In the genomic region with DNA sequence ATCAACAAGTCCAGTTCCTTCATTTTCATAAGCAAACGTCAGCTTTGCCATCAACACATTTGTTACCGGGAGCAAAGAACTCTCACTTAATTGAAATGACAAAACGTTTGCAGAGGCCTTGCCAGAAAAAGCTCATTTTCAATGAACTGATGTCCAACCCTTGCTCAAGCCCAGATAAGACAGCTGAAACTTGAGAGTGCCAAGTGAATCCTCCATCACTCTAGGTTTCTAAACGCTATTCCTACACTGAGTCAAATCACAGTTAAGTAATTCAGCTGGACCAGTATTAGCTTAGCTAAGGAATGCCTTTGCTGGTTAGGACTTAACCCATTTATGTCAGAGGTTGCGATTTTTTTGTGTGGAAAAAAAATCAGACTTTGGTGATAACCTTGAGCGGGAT, we compare ENCODE assay signal across 15 cellular contexts. TPM values are rescaled to one million over a fixed set of nuclear protein-coding genes. Genes with fewer than 3 reads are reported as not detected.
DNase-seq lines count a peak whose midpoint lies in the region; ATAC-seq and TF ChIP-seq lines count a peak whose summit lies in the region.
"Had no signal": no experiment of that assay in that cellular context is flagged by ENCODE, and none has a peak within 500 bp of the region (broad histone marks: within the 10 kb centered on the region; RNA-seq: fewer than 3 reads in every experiment).

No MANE protein-coding gene starts in this region.

- peaks cover 59% of the 10 kb centered on the region for H3K36me3 ChIP-seq in BLaER1
- peaks cover 12% of the 10 kb centered on the region for H3K36me3 ChIP-seq in IMR-90 (ENCODE audit: control insufficient read depth, insufficient read depth, low read length)
- H3K36me3 ChIP-seq in esophagus muscularis mucosa: peaks cover 0 to 1% (median 0%) of the 10 kb centered on the region in 4 donors
- H3K36me3 ChIP-seq: pancreas had no signal

- H2BK15ac ChIP-seq in IMR-90 (ENCODE audit: low read depth, low read length): no peak overlapping the region

- no peak for TF ChIP-seq EP300 in esophagus muscularis mucosa (IDR thresholded peaks at IDR 0.05)

- no peaks in the 10 kb centered on the region for H3K27me3 ChIP-seq in BLaER1
- no peaks in the 10 kb centered on the region for H3K27me3 ChIP-seq in IMR-90 (ENCODE audit: control insufficient read depth, insufficient read depth, low read length)
- no peaks in the 10 kb centered on the region for H3K27me3 ChIP-seq in esophagus muscularis mucosa
- H3K27me3 ChIP-seq: pancreas had no signal

- no peak overlapping the region for H3K4me3 Mint-ChIP-seq in HFFc6

- H3K9ac ChIP-seq in BLaER1 (no peak overlapping the region), IMR-90 (ENCODE audit: low read depth, low read length) (no peak overlapping the region)

- peaks cover 11% of the 10 kb centered on the region for H3K36me3 Mint-ChIP-seq in HFFc6 (ENCODE audit: low read depth)

- peak; percentile 81 for DNase-seq in IMR-90
- DNase-seq in esophagus muscularis mucosa (ENCODE audit: extremely low spot score): no peak
- DNase-seq in myocyte (ENCODE audit: low read depth): peak; percentile 40
- DNase-seq in HFFc6: no peak
- DNase-seq in NCI-H146 treated with DMSO at 0.1 percent for 48 hours (lab: John Stamatoyannopoulos, UW; ENCODE audit: unreplicated experiment): no peak
- DNase-seq: activated effector memory CD4-positive, alpha-beta T cell treated with Interleukin-2 at 50 U/mL for 16 hours; foreskin melanocyte; left colon; pancreas; SHP77; stimulated activated CD4-positive, alpha-beta T cell treated with anti-CD3 and anti-CD28 coated beads, Interleukin-4, amount 100 ng/mL, for 4 hours had no signal

- no peak overlapping the region for H2AFZ ChIP-seq in IMR-90 (replicated peaks; ENCODE audit: low read length, poor library complexity)

- no peak overlapping the region for H3K4me3 ChIP-seq in BLaER1
- no peak overlapping the region for H3K4me3 ChIP-seq in IMR-90 (ENCODE audit: insufficient read depth, low read depth, low read length)
- no peak overlapping the region for H3K4me3 ChIP-seq in esophagus muscularis mucosa
- H3K4me3 ChIP-seq: pancreas had no signal

- in situ Hi-C loops in IMR-90 (cut with MboI; ENCODE audit: low sequenced_read_pairs): no loop called here

- H3K27ac ChIP-seq in BLaER1 (no peak overlapping the region), IMR-90 (ENCODE audit: insufficient read depth, low read length) (no peak overlapping the region), esophagus muscularis mucosa (replicated peaks in 1 of 4) (peak overlapping the region; percentile 23 to 55 (median 49))
- H3K27ac ChIP-seq: pancreas, VCaP had no signal

- H3K9me1 ChIP-seq in IMR-90 (ENCODE audit: insufficient read depth, low read length): peaks cover 43% of the 10 kb centered on the region

- no peak overlapping the region for H3K18ac ChIP-seq in IMR-90 (ENCODE audit: low read depth, low read length)

- TF ChIP-seq CTCF in IMR-90 (conservative IDR thresholded peaks at IDR 0.05; ENCODE audit: low read depth, low read length) (no peak), esophagus muscularis mucosa (IDR thresholded peaks at IDR 0.05) (no peak), HFFc6 (IDR thresholded peaks at IDR 0.05) (no peak)

- peaks cover 1% of the 10 kb centered on the region for H3K27me3 Mint-ChIP-seq in HFFc6 (ENCODE audit: insufficient read depth)

- H3K79me1 ChIP-seq in IMR-90 (ENCODE audit: low read depth in 1 of 2, low read length in 2 of 2): peaks cover 4 to 71% of the 10 kb centered on the region in 2 experiments; a peak in 2 of 4 replicates

- ATAC-seq in IMR-90 (ENCODE audit: low read depth): peak; percentile 81
- ATAC-seq in HG03520 (IDR thresholded peaks at IDR 0.05; ENCODE audit: unreplicated experiment): no peak
- no peak for ATAC-seq in HG02798 (IDR thresholded peaks at IDR 0.05; ENCODE audit: poor library complexity, unreplicated experiment)
- ATAC-seq: left colon had no signal

- CTCF ChIA-PET in IMR-90 (lab: Yijun Ruan, JAX): interaction anchor here (0.9 to 1.2 kb wide), 3 partner anchors 9 to 24 kb away, joined by 4 read pairs; no protein-coding TSS in a partner anchor

- H2BK5ac ChIP-seq in IMR-90 (ENCODE audit: low read depth, low read length, poor library complexity, severe bottlenecking): peak overlapping the region; percentile 14

- no peak overlapping the region for H2BK20ac ChIP-seq in IMR-90 (ENCODE audit: low read depth, low read length)

- H3K14ac ChIP-seq in IMR-90 (replicated peaks; ENCODE audit: low read depth, low read length): no peak overlapping the region

- H3K23ac ChIP-seq in IMR-90 (ENCODE audit: low read depth, low read length): peak overlapping the region; percentile 79

- no peak overlapping the region for H4K5ac ChIP-seq in IMR-90 (ENCODE audit: low read depth, low read length)

- H3K9me3 ChIP-seq in BLaER1 (peaks cover 40% of the 10 kb centered on the region), IMR-90 (ENCODE audit: control insufficient read depth, insufficient read depth, low read length) (no peaks in the 10 kb centered on the region), esophagus muscularis mucosa (no peaks in the 10 kb centered on the region)
- H3K9me3 ChIP-seq: pancreas had no signal

- WGBS in IMR-90 (ENCODE audit: extremely low coverage in 2 of 2, insufficient read length in 1 of 2), 2 experiments: no CpG with 5 or more reads among the region's 6 CpGs
- 47% methylated on average over 6 of the region's 6 CpGs for WGBS in esophagus muscularis mucosa

- no peak overlapping the region for H2BK120ac ChIP-seq in IMR-90 (ENCODE audit: low read depth, low read length)

- no peak for TF ChIP-seq RAD21 in IMR-90 (IDR thresholded peaks at IDR 0.05; ENCODE audit: low read length)

- dilution Hi-C loops in IMR-90 (cut with HindIII; ENCODE audit: low sequenced_read_pairs, unreplicated experiment): no loop called here

- peaks cover 52% of the 10 kb centered on the region for H3K4me1 Mint-ChIP-seq in HFFc6 (ENCODE audit: low read depth)

- POLR2A ChIA-PET in IMR-90 (lab: Charles Lee; ENCODE audit: unreplicated experiment): no interaction called here

- intact Hi-C loops in IMR-90 (cut with micrococcal nuclease): loop anchor here (5.0 kb wide), 1 partner anchor 33 kb away; no protein-coding TSS in a partner anchor
- intact Hi-C loops in esophagus muscularis mucosa (cut with DNase I): no loop called here

- H2AK5ac ChIP-seq in IMR-90 (ENCODE audit: low read depth, low read length): no peak overlapping the region

- H3K4me2 ChIP-seq in BLaER1 (peak overlapping the region; percentile 90), IMR-90 (ENCODE audit: low read depth, low read length) (peak overlapping the region; percentile 8; the same call in 1 of the 2 replicates)

- H3K9me3 Mint-ChIP-seq in HFFc6: no peaks in the 10 kb centered on the region

- no peak overlapping the region for H2AK9ac ChIP-seq in IMR-90 (replicated peaks; ENCODE audit: low read depth, low read length, poor library complexity)

- H3K4ac ChIP-seq in IMR-90 (ENCODE audit: low read depth, low read length): no peak overlapping the region

- H3K27ac Mint-ChIP-seq in HFFc6: no peak overlapping the region

- H4K91ac ChIP-seq in IMR-90 (ENCODE audit: insufficient read depth, low read depth, low read length): no peak overlapping the region

- no TSS peak for BruUV-seq in IMR-90 (replicated peaks; lab: Mats Ljungman, UMichigan)

- no peak overlapping the region for H3K56ac ChIP-seq in IMR-90 (ENCODE audit: extremely low read depth, insufficient read depth, low read length)

- H4K8ac ChIP-seq in IMR-90 (ENCODE audit: low read depth in 2 of 2, low read length in 2 of 2): 0 out of 4 replicates have a peak overlapping the region, but pooled peaks of 1 of the 2 experiments have one; percentile 30

- H4K20me1 ChIP-seq in BLaER1 (peaks cover 83% of the 10 kb centered on the region), IMR-90 (ENCODE audit: insufficient read depth, low read length) (peaks cover 99% of the 10 kb centered on the region)

- TF ChIP-seq POLR2A in IMR-90 (IDR thresholded peaks at IDR 0.05; ENCODE audit: low read depth, low read length): no peak
- TF ChIP-seq POLR2A in esophagus muscularis mucosa (IDR thresholded peaks at IDR 0.05; ENCODE audit: low read depth): no peak

- H3K4me1 ChIP-seq in BLaER1: peaks cover 61% of the 10 kb centered on the region
- peaks cover 33% of the 10 kb centered on the region for H3K4me1 ChIP-seq in IMR-90 (ENCODE audit: control insufficient read depth, insufficient read depth, low read length)
- H3K4me1 ChIP-seq in esophagus muscularis mucosa: peaks cover 30 to 85% (median 79%) of the 10 kb centered on the region in 4 donors

TF ChIP-seq in IMR-90, 13 proteins besides CTCF, POLR2A, EP300 and RAD21:
- TF ChIP-seq MXI1 (IDR thresholded peaks at IDR 0.05; ENCODE audit: borderline replicate concordance, low read depth, low read length) (no peak), CEBPB (IDR thresholded peaks at IDR 0.05; ENCODE audit: low read depth, low read length) (peak; percentile 39; the same call in 1 of the 2 replicates)
TF ChIP-seq in IMR-90: peak in this region for 1.

RNA-seq across cellular contexts. Expression of a gene that starts 11.5 kb away (rescaled TPM):
- total RNA-seq in IMR-90 (2012; rRNA removed): 53.2 and 55.3 TPM in 2 replicates
- 40.5 and 40.9 TPM in 2 replicates for polyA plus RNA-seq in IMR-90 (2012; rRNA removed)
- polyA plus RNA-seq in IMR-90 (2012; cell fraction: cytosol; rRNA removed): 12.6 and 25.0 TPM in 2 replicates
- polyA plus RNA-seq in IMR-90 (2012; cell fraction: nucleus; rRNA removed; ENCODE audit: low replicate concordance): 7.3 and 45.0 TPM in 2 replicates
- total RNA-seq in esophagus muscularis mucosa: 10 to 100 TPM; 13.3 to 31.6 (median 19.6) TPM
- 14.1 and 15.2 TPM in 2 replicates for total RNA-seq in myocyte
- 12.4 TPM for polyA plus RNA-seq in myocyte (2012)
- total RNA-seq in HFFc6 (2021; fragmentation: NEBNext Ultra II Directional; extraction: Animal tissue kit (Norgen Biotek cat#: 25700)): 10 to 100 TPM; 29.2 to 44.2 (median 40.0) TPM

RNA-seq across cellular contexts. Expression of a gene that starts 36.9 kb away (rescaled TPM):
- 39.8 and 67.5 TPM in 2 replicates for total RNA-seq in IMR-90 (2012; rRNA removed)
- 73.9 and 77.1 TPM in 2 replicates for polyA plus RNA-seq in IMR-90 (2012; rRNA removed)
- 61.9 and 89.3 TPM in 2 replicates for polyA plus RNA-seq in IMR-90 (2012; cell fraction: cytosol; rRNA removed)
- 72.4 and 84.7 TPM in 2 replicates for polyA plus RNA-seq in IMR-90 (2012; cell fraction: nucleus; rRNA removed; ENCODE audit: low replicate concordance)
- 10 to 100 TPM; 47.3 to 75.4 (median 59.8) TPM for total RNA-seq in esophagus muscularis mucosa
- 65.6 and 68.0 TPM in 2 replicates for total RNA-seq in myocyte
- polyA plus RNA-seq in myocyte (2012): 77.0 TPM
- 10 to 100 TPM; 73.1 to 83.1 (median 80.0) TPM for total RNA-seq in HFFc6 (2021; fragmentation: NEBNext Ultra II Directional; extraction: Animal tissue kit (Norgen Biotek cat#: 25700))

RNA-seq across cellular contexts. Expression of a gene that starts 54.7 kb away (rescaled TPM):
- total RNA-seq in IMR-90 (2012; rRNA removed) (37.1 and 47.5 TPM in 2 replicates), esophagus muscularis mucosa (10 to 100 TPM; 19.9 to 35.7 (median 25.2) TPM), myocyte (15.4 and 19.6 TPM in 2 replicates)
- 75.8 and 79.9 TPM in 2 replicates for polyA plus RNA-seq in IMR-90 (2012; rRNA removed)
- polyA plus RNA-seq in IMR-90 (2012; cell fraction: cytosol; rRNA removed): 32.8 and 36.8 TPM in 2 replicates
- polyA plus RNA-seq in IMR-90 (2012; cell fraction: nucleus; rRNA removed; ENCODE audit: low replicate concordance): 24.2 and 105 TPM in 2 replicates
- polyA plus RNA-seq in myocyte (2012): 27.5 TPM
- 10 to 100 TPM; 54.9 to 78.8 (median 64.5) TPM for total RNA-seq in HFFc6 (2021; fragmentation: NEBNext Ultra II Directional; extraction: Animal tissue kit (Norgen Biotek cat#: 25700))

Comparison
In these comparisons a context has a peak if more than half of its experiments do, and no peak if none do; other contexts are left out.
1. H3K27ac ChIP-seq: peak in esophagus muscularis mucosa (4 of 4); none in BLaER1 (single experiment) and IMR-90 (single experiment).
2. DNase-seq: peak in IMR-90 (single experiment) and myocyte (single experiment); none in esophagus muscularis mucosa (single experiment), HFFc6 (single experiment) and NCI-H146 treated with DMSO at 0.1 percent for 48 hours (single experiment).